In genomic region chr9:76316069-76316468, GRCh38 we compare ENCODE assay signal across 21 cellular contexts.
"Had no signal": no experiment of that assay in that cellular context is flagged by ENCODE, and none has a peak within 500 bp of the region (broad histone marks: within the 10 kb centered on the region; RNA-seq: fewer than 3 reads in every experiment).

No MANE protein-coding gene starts in this region.

- H3K36me3 Mint-ChIP-seq: naive thymus-derived CD4-positive, alpha-beta T cell; stimulated activated naive B cell treated with anti-CD40 and anti-IgM and Interleukin-4, amounts not matched to agents 10 μg/mL and 1 μg/mL and 100 μg/mL, for 72 hours had no signal

- H2AFZ ChIP-seq: hepatocyte had no signal

- H3K36me3 ChIP-seq: esophagus squamous epithelium, neutrophil, right atrium auricular region, sigmoid colon, stomach, thoracic aorta, transverse colon had no signal

- ATAC-seq: effector memory CD8-positive, alpha-beta T cell; naive thymus-derived CD4-positive, alpha-beta T cell; stimulated activated naive B cell treated with anti-CD40 and anti-IgM and Interleukin-4, amounts not matched to agents 10 μg/mL and 1 μg/mL and 100 μg/mL, for 72 hours had no signal

- H3K4me1 ChIP-seq: esophagus squamous epithelium, right atrium auricular region, sigmoid colon, stomach had no signal

- H3K4me3 ChIP-seq: dorsolateral prefrontal cortex, esophagus squamous epithelium, hepatocyte, right atrium auricular region, sigmoid colon, skin epidermis, stomach, thoracic aorta, transverse colon had no signal

- H3K79me2 ChIP-seq: hepatocyte had no signal

- DNase-seq: cortex of kidney; dorsolateral prefrontal cortex; effector memory CD8-positive, alpha-beta T cell; esophagus squamous epithelium; foreskin fibroblast; head of caudate nucleus; kidney glomerular epithelial cell; naive thymus-derived CD4-positive, alpha-beta T cell; posterior cingulate gyrus; sigmoid colon; stimulated activated CD4-positive, alpha-beta T cell treated with anti-CD3 and anti-CD28 coated beads, Interleukin-2, amount 100 ng/mL, for 24 hours; stimulated activated CD4-positive, alpha-beta T cell treated with anti-CD3 and anti-CD28 coated beads, Interleukin-4, amount 100 ng/mL, for 4 hours; stimulated activated naive B cell treated with anti-CD40 and anti-IgM and Interleukin-4, amounts not matched to agents 10 μg/mL and 1 μg/mL and 100 μg/mL, for 72 hours; stomach; substantia nigra; transverse colon had no signal

- H3K27ac ChIP-seq: dorsolateral prefrontal cortex, esophagus squamous epithelium, hepatocyte, neutrophil, right atrium auricular region, sigmoid colon, skin epidermis, stomach, thoracic aorta, transverse colon had no signal

- H3K4me2 ChIP-seq: hepatocyte had no signal

- H3K27ac Mint-ChIP-seq: effector memory CD8-positive, alpha-beta T cell; naive thymus-derived CD4-positive, alpha-beta T cell; stimulated activated naive B cell treated with anti-CD40 and anti-IgM and Interleukin-4, amounts not matched to agents 10 μg/mL and 1 μg/mL and 100 μg/mL, for 72 hours had no signal

- H3K9me3 ChIP-seq: esophagus squamous epithelium, neutrophil, right atrium auricular region, sigmoid colon, stomach, thoracic aorta, transverse colon had no signal

- H3K4me3 Mint-ChIP-seq: effector memory CD8-positive, alpha-beta T cell; naive thymus-derived CD4-positive, alpha-beta T cell; stimulated activated naive B cell treated with anti-CD40 and anti-IgM and Interleukin-4, amounts not matched to agents 10 μg/mL and 1 μg/mL and 100 μg/mL, for 72 hours had no signal

- H3K4me1 Mint-ChIP-seq: naive thymus-derived CD4-positive, alpha-beta T cell; stimulated activated naive B cell treated with anti-CD40 and anti-IgM and Interleukin-4, amounts not matched to agents 10 μg/mL and 1 μg/mL and 100 μg/mL, for 72 hours had no signal

- H3K27me3 ChIP-seq: dorsolateral prefrontal cortex, esophagus squamous epithelium, hepatocyte, neutrophil, right atrium auricular region, sigmoid colon, stomach, transverse colon had no signal

- H3K9me3 Mint-ChIP-seq: effector memory CD8-positive, alpha-beta T cell; naive thymus-derived CD4-positive, alpha-beta T cell; stimulated activated naive B cell treated with anti-CD40 and anti-IgM and Interleukin-4, amounts not matched to agents 10 μg/mL and 1 μg/mL and 100 μg/mL, for 72 hours had no signal
